In the genomic region with DNA sequence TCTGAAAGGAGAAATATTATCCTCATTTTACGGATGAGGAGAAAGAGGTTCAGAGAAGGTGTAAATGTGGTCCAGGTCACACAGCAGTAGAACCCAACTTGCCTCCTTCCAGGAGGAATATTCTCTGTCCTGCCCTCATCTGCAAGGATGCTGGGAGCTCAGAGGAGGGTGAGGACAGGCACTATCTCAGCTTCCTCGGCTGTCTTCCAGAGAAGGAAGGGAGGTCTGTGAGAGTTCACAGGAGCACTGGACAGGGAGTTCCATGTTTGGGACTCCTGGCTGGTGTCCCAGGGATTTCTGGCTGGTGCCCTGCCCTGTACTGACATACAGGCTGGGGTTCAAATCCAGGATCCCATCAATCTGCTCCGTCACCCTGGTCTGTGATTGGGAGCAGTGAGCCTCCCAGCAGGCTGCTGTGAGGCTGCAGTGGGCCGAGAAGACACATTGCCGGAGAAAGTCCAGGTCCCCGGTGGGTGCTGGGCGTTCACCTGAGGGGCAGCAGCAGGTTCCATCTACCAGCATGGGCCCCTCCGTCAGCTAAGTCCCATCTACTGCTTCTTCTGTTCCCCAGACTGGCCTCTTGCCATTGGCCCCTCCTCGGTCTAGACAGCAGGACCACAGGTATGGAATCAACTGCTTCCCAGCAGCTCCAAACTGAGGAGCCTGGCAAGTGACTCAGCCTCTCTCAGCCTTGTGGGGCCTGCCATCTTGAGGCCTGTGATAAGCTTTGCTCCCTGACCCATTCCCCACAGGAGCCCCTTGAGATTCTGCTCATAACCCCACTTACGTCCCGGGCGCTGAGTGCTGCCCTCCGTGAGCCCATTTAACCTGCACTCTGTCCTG, we compare ENCODE assay signal across 17 cellular contexts. TPM values are rescaled to one million over a fixed set of nuclear protein-coding genes. Genes with fewer than 3 reads are reported as not detected.
DNase-seq lines count a peak whose midpoint lies in the region; ATAC-seq, FAIRE-seq and TF ChIP-seq lines count a peak whose summit lies in the region.
"Had no signal": no experiment of that assay in that cellular context is flagged by ENCODE, and none has a peak within 500 bp of the region (broad histone marks: within the 10 kb centered on the region; RNA-seq: fewer than 3 reads in every experiment).

No MANE protein-coding gene starts in this region.

- H3K4me3 ChIP-seq in adrenal gland = no peak overlapping the region
- no peak overlapping the region for H3K4me3 ChIP-seq in kidney (ENCODE audit: low read length in 2 of 2)
- H3K4me3 ChIP-seq: gastroesophageal sphincter had no signal

- H3K27ac ChIP-seq in adrenal gland (peak overlapping the region in 2 of 5 donors; percentile 18 to 56), kidney (ENCODE audit: low read depth in 2 of 2, low read length in 2 of 2) (peak overlapping the region in 1 of 2 donors; percentile 29)
- H3K27ac ChIP-seq in CD4-positive, alpha-beta T cell (ENCODE audit: low read depth, low read length) = no peak overlapping the region
- H3K27ac ChIP-seq: gastroesophageal sphincter had no signal

- DNase-seq in A172 (ENCODE audit: low spot score) (peak; percentile 15), adrenal gland (peak in 6 of 7 donors; percentile 19 to 69 (median 47)), kidney (peak; percentile 35), HuH-7 (ENCODE audit: low spot score) (no peak)
- no peak for DNase-seq in CD4-positive, alpha-beta T cell
- DNase-seq in activated CD4-positive, alpha-beta T cell treated with anti-CD3 and anti-CD28 coated beads, Interleukin-2, amount 50 U/mL, for 1 hour = no peak
- DNase-seq: ACHN; activated CD8-positive, alpha-beta memory T cell treated with anti-CD3 and anti-CD28 coated beads for 24 hours; activated effector memory CD4-positive, alpha-beta T cell treated with anti-CD3 and anti-CD28 coated beads, Interleukin-2, amount 50 U/mL, for 16 hours; effector memory CD4-positive, alpha-beta T cell; GF-D8; immature natural killer cell; MV-4-11; NCI-H2171 had no signal

- H3K27ac Mint-ChIP-seq in CD4-positive, alpha-beta T cell = no peak overlapping the region
- H3K27ac Mint-ChIP-seq: brain had no signal

- H3K9ac ChIP-seq in kidney (ENCODE audit: low read length in 2 of 2) = no peak overlapping the region

- H3K9me3 ChIP-seq in adrenal gland (replicated peaks in 1 of 3) = no peaks in the 10 kb centered on the region
- H3K9me3 ChIP-seq in kidney (ENCODE audit: control insufficient read depth in 1 of 2, low read length in 2 of 2) = no peaks in the 10 kb centered on the region
- H3K9me3 ChIP-seq in CD4-positive, alpha-beta T cell (ENCODE audit: control insufficient read depth, low read length) = no peaks in the 10 kb centered on the region
- H3K9me3 ChIP-seq: gastroesophageal sphincter had no signal

- peaks cover 8 to 15% of the 10 kb centered on the region in 2 donors for H3K4me1 ChIP-seq in adrenal gland (replicated peaks in 1 of 2)
- H3K4me1 ChIP-seq in kidney (ENCODE audit: control insufficient read depth in 1 of 2, insufficient read depth in 1 of 2, low read depth in 1 of 2, low read length in 2 of 2) = no peaks in the 10 kb centered on the region

- no peaks in the 10 kb centered on the region for H3K27me3 ChIP-seq in adrenal gland
- no peaks in the 10 kb centered on the region for H3K27me3 ChIP-seq in CD4-positive, alpha-beta T cell (ENCODE audit: control insufficient read depth, insufficient read depth, low read length)

- TF ChIP-seq CTCF in adrenal gland (IDR thresholded peaks at IDR 0.05) (no peak), kidney (IDR thresholded peaks at IDR 0.05; ENCODE audit: borderline replicate concordance, extremely low read depth, insufficient read depth) (no peak)
- no peak for TF ChIP-seq CTCF in CD4-positive, alpha-beta T cell (IDR thresholded peaks at IDR 0.05)

- no peak for FAIRE-seq in kidney (lab: Jason Lieb, UNC)

- ATAC-seq in CD4-positive, alpha-beta T cell (ENCODE audit: poor library complexity) = no peak
- ATAC-seq: gastroesophageal sphincter had no signal

- 58 to 71% (median 67%) methylated on average over 7 to 13 of the region's 13 CpGs for WGBS in adrenal gland, 4 donors

- no peak overlapping the region for H3K4me3 Mint-ChIP-seq in CD4-positive, alpha-beta T cell
- H3K4me3 Mint-ChIP-seq: brain, immature natural killer cell had no signal

- no peaks in the 10 kb centered on the region for H3K36me3 Mint-ChIP-seq in CD4-positive, alpha-beta T cell (ENCODE audit: low read depth)
- H3K36me3 Mint-ChIP-seq: brain, immature natural killer cell had no signal

- POLR2A ChIA-PET in CD4-positive, alpha-beta T cell (lab: Charles Lee) = no interaction called here

- no peaks in the 10 kb centered on the region for H3K36me3 ChIP-seq in adrenal gland (replicated peaks in 1 of 2)
- no peaks in the 10 kb centered on the region for H3K36me3 ChIP-seq in kidney (ENCODE audit: control insufficient read depth in 1 of 2, insufficient read depth in 2 of 2, low read length in 2 of 2)
- H3K36me3 ChIP-seq: gastroesophageal sphincter had no signal

- intact Hi-C loops in adrenal gland (cut with DNase I) = no loop called here
- intact Hi-C loops in kidney (cut with DNase I) = no loop called here
- intact Hi-C loops in CD4-positive, alpha-beta T cell (cut with DNase I, micrococcal nuclease) = loop anchor here in 1 of 2 experiments (10.0 kb wide), 1 partner anchor 925 kb away; no protein-coding TSS in a partner anchor

- H3K27me3 Mint-ChIP-seq in CD4-positive, alpha-beta T cell = peaks cover 4% of the 10 kb centered on the region

- H3K9me3 Mint-ChIP-seq in CD4-positive, alpha-beta T cell = no peaks in the 10 kb centered on the region
- H3K9me3 Mint-ChIP-seq: immature natural killer cell had no signal

- CTCF ChIA-PET in CD4-positive, alpha-beta T cell (lab: Charles Lee) = no interaction called here

- peaks cover 4% of the 10 kb centered on the region for H3K4me1 Mint-ChIP-seq in CD4-positive, alpha-beta T cell (ENCODE audit: low read depth)

- TF ChIP-seq POLR2A in adrenal gland (IDR thresholded peaks at IDR 0.05) = no peak

RNA-seq across cellular contexts. Expression of gene BSND, which starts 8.5 kb away (rescaled TPM):
- total RNA-seq in A172 (2014; rRNA removed; shearing (Covaris generic)) = not detected in 2 replicates
- not detected for total RNA-seq in adrenal gland
- polyA plus RNA-seq in adrenal gland = under 1 TPM in 2 of 3 donors, not detected in 1; 0.04 to 0.08 TPM
- 1.4 TPM for total RNA-seq in kidney
- 22.7 TPM for polyA plus RNA-seq in kidney (ENCODE audit: insufficient read depth, low read depth, low replicate concordance)
- not detected for total RNA-seq in CD4-positive, alpha-beta T cell
- total RNA-seq: gastroesophageal sphincter, SK-MEL-5 had no signal
- polyA plus RNA-seq: immature natural killer cell had no signal

RNA-seq across cellular contexts. Expression of gene TMEM61, which starts 9.8 kb away (rescaled TPM):
- not detected in 2 replicates for total RNA-seq in A172 (2014; rRNA removed; shearing (Covaris generic))
- 10 to 100 TPM in 2 of 8 donors, 1 to 10 TPM in 6; 2.2 to 20.9 (median 8.0) TPM for total RNA-seq in adrenal gland
- polyA plus RNA-seq in adrenal gland = 1 to 10 TPM; 2.5 to 6.8 (median 3.7) TPM
- total RNA-seq in kidney = 7.0 TPM
- polyA plus RNA-seq in kidney (ENCODE audit: insufficient read depth, low read depth, low replicate concordance) = 42.7 TPM
- total RNA-seq in CD4-positive, alpha-beta T cell = not detected
- total RNA-seq: SK-MEL-5 had no signal
- polyA plus RNA-seq: immature natural killer cell had no signal

RNA-seq across cellular contexts. Expression of gene PCSK9, which starts 49.2 kb away (rescaled TPM):
- total RNA-seq in A172 (2014; rRNA removed; shearing (Covaris generic)) = not detected in 2 replicates
- 1 to 10 TPM in 1 of 8 donors, under 1 TPM in 6, not detected in 1; 0.12 to 1.4 (median 0.43) TPM for total RNA-seq in adrenal gland
- polyA plus RNA-seq in adrenal gland = under 1 TPM; 0.10 to 0.16 (median 0.15) TPM
- 0.28 TPM for total RNA-seq in kidney
- 0.13 TPM for polyA plus RNA-seq in kidney (ENCODE audit: insufficient read depth, low read depth, low replicate concordance)
- total RNA-seq in CD4-positive, alpha-beta T cell = not detected
- polyA plus RNA-seq: immature natural killer cell had no signal

Comparison
In these comparisons a context has a peak if more than half of its experiments do, and no peak if none do; other contexts are left out.
1. DNase-seq: peak in A172 (single experiment), adrenal gland (6 of 7) and kidney (single experiment); none in CD4-positive, alpha-beta T cell (0 of 10), activated CD4-positive, alpha-beta T cell treated with anti-CD3 and anti-CD28 coated beads, Interleukin-2, amount 50 U/mL, for 1 hour (single experiment) and HuH-7 (single experiment).